ENCODE assay signal across 25 cellular contexts in the genomic region with DNA sequence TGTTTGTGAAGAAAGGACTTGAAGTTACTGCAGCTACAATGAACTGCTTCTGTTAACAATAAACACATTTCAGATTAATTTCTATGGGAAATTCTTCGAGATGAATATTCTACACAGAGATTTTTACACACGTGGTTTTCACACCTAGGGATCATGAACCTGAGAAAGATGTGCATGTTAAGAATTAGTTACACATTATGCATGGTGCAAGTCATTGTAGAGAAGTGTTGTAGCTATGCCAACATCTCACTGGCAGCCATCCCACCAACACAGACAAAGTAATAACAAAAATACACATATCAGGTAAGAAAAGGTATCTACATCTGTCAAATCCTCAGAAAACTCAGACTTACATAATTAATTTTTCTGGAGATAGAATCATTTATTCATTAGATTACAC. TPM values are rescaled to one million over a fixed set of nuclear protein-coding genes. Genes with fewer than 3 reads are reported as not detected.
"Had no signal": no experiment of that assay in that cellular context is flagged by ENCODE, and none has a peak within 500 bp of the region (broad histone marks: within the 10 kb centered on the region; RNA-seq: fewer than 3 reads in every experiment).

No MANE protein-coding gene starts in this region.

- H3K4me1 ChIP-seq: gastrocnemius medialis had no signal

- H3K9me3 ChIP-seq: gastrocnemius medialis, heart right ventricle had no signal

- H3K27ac ChIP-seq: brain microvascular endothelial cell, coronary artery, dorsolateral prefrontal cortex, gastrocnemius medialis, heart right ventricle had no signal

- H3K27me3 ChIP-seq: brain microvascular endothelial cell, gastrocnemius medialis, heart right ventricle had no signal

- DNase-seq: activated CD4-positive, alpha-beta T cell treated with anti-CD3 and anti-CD28 coated beads for 36 hours; activated CD4-positive, alpha-beta T cell treated with anti-CD3 and anti-CD28 coated beads, Interleukin-2, amount 50 U/mL, for 1 hour; activated CD4-positive, alpha-beta T cell treated with anti-CD3 and anti-CD28 coated beads, Interleukin-2, amount 50 U/mL, for 48 hours; activated CD4-positive, CD25-positive, alpha-beta regulatory T cell; activated CD4-positive, CD25-positive, alpha-beta regulatory T cell treated with anti-CD3 and anti-CD28 coated beads, Interleukin-2, amount 50 U/mL, for 72 hours; activated CD8-positive, alpha-beta memory T cell treated with anti-CD3 and anti-CD28 coated beads for 24 hours; activated CD8-positive, alpha-beta T cell treated with anti-CD3 and anti-CD28 coated beads for 36 hours; activated effector memory CD4-positive, alpha-beta T cell treated with Interleukin-2 at 50 U/mL for 16 hours; activated gamma-delta T cell treated with Interleukin-2 at 50 U/mL for 16 hours; activated naive CD4-positive, alpha-beta T cell treated with anti-CD3 and anti-CD28 coated beads, Interleukin-2, amount 50 U/mL, for 16 hours; activated naive CD4-positive, alpha-beta T cell treated with Interleukin-2 at 50 U/mL for 16 hours; activated T-cell treated with anti-CD3 and anti-CD28 coated beads, Interleukin-2, amount 50 U/mL, for 4 hours; amniotic stem cell; anterior cingulate cortex; brain microvascular endothelial cell; dorsolateral prefrontal cortex; effector memory CD4-positive, alpha-beta T cell; endodermal cell; foreskin fibroblast; gastrocnemius medialis; heart right ventricle; T-helper 2 cell had no signal

- ATAC-seq: activated CD4-positive, alpha-beta T cell treated with anti-CD3 and anti-CD28 coated beads for 36 hours; activated CD8-positive, alpha-beta T cell treated with anti-CD3 and anti-CD28 coated beads for 36 hours; activated T-cell treated with anti-CD3 and anti-CD28 coated beads, Interleukin-2, amount 50 U/mL, for 4 hours; activated T-helper 17 cell treated with anti-CD3 and anti-CD28 coated beads, Interleukin-2, amount 50 U/mL, for 72 hours; esophagus mucosa; gastrocnemius medialis; heart right ventricle had no signal

- H3K4me3 ChIP-seq: coronary artery, dorsolateral prefrontal cortex, gastrocnemius medialis, heart right ventricle had no signal

- H3K36me3 ChIP-seq: brain microvascular endothelial cell, gastrocnemius medialis, heart right ventricle had no signal

RNA-seq across cellular contexts. Expression of a gene that starts 16.1 kb away (rescaled TPM):
- total RNA-seq: activated CD4-positive, alpha-beta T cell treated with anti-CD3 and anti-CD28 coated beads for 36 hours; activated CD8-positive, alpha-beta T cell treated with anti-CD3 and anti-CD28 coated beads for 36 hours; activated T-cell treated with anti-CD3 and anti-CD28 coated beads, Interleukin-2, amount 50 U/mL, for 4 hours; activated T-helper 17 cell treated with anti-CD3 and anti-CD28 coated beads, Interleukin-2, amount 50 U/mL, for 72 hours; esophagus mucosa had no signal
